In the genomic region with DNA sequence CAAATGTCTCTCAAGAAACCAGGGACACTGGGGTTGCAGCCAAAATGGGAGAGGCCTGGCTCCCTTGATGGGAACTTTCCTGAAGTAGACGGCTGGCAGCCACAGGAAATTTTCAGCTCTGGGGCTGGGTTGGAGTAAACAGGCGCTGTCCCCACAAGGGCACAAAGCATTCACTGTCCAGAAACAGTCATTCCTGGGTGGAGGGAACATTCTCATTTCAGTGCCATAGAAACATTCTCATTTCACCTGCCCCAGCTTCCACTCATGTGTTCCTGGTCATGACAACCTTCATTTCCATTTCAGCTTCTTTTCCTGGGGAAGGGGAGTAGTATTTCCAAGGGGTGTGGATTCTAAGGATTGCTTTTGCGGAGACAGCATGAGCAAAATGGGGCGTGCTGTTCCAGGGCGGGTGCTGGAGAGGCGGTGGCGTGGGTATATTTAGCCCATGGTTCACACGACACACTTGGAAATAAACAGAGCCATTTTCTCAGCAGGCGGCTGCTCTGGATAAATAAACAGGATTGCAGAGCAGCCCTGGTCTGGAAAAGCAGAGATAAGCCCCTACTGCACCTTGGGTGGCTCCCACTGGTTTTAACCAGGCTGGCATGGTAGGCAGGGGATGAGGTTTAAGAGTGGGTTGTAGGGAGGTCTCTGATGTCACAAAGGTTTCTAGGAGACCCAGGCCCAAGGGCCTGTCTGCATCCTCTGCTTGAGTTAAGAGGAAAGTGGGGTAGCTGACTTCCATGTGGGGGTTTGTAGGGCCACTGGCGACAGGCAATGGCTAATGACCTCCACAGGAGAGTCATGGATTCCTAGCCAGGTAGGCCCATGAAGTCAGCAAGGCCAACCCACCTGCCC, we compare ENCODE assay signal across 1 cellular context.
TF ChIP-seq lines count a peak whose summit lies in the region.

No MANE protein-coding gene starts in this region.

TF ChIP-seq in K562, 482 proteins besides CTCF, POLR2A, EP300 and RAD21 (continued from another document and continues in another):
- TF ChIP-seq, protein P1, sequence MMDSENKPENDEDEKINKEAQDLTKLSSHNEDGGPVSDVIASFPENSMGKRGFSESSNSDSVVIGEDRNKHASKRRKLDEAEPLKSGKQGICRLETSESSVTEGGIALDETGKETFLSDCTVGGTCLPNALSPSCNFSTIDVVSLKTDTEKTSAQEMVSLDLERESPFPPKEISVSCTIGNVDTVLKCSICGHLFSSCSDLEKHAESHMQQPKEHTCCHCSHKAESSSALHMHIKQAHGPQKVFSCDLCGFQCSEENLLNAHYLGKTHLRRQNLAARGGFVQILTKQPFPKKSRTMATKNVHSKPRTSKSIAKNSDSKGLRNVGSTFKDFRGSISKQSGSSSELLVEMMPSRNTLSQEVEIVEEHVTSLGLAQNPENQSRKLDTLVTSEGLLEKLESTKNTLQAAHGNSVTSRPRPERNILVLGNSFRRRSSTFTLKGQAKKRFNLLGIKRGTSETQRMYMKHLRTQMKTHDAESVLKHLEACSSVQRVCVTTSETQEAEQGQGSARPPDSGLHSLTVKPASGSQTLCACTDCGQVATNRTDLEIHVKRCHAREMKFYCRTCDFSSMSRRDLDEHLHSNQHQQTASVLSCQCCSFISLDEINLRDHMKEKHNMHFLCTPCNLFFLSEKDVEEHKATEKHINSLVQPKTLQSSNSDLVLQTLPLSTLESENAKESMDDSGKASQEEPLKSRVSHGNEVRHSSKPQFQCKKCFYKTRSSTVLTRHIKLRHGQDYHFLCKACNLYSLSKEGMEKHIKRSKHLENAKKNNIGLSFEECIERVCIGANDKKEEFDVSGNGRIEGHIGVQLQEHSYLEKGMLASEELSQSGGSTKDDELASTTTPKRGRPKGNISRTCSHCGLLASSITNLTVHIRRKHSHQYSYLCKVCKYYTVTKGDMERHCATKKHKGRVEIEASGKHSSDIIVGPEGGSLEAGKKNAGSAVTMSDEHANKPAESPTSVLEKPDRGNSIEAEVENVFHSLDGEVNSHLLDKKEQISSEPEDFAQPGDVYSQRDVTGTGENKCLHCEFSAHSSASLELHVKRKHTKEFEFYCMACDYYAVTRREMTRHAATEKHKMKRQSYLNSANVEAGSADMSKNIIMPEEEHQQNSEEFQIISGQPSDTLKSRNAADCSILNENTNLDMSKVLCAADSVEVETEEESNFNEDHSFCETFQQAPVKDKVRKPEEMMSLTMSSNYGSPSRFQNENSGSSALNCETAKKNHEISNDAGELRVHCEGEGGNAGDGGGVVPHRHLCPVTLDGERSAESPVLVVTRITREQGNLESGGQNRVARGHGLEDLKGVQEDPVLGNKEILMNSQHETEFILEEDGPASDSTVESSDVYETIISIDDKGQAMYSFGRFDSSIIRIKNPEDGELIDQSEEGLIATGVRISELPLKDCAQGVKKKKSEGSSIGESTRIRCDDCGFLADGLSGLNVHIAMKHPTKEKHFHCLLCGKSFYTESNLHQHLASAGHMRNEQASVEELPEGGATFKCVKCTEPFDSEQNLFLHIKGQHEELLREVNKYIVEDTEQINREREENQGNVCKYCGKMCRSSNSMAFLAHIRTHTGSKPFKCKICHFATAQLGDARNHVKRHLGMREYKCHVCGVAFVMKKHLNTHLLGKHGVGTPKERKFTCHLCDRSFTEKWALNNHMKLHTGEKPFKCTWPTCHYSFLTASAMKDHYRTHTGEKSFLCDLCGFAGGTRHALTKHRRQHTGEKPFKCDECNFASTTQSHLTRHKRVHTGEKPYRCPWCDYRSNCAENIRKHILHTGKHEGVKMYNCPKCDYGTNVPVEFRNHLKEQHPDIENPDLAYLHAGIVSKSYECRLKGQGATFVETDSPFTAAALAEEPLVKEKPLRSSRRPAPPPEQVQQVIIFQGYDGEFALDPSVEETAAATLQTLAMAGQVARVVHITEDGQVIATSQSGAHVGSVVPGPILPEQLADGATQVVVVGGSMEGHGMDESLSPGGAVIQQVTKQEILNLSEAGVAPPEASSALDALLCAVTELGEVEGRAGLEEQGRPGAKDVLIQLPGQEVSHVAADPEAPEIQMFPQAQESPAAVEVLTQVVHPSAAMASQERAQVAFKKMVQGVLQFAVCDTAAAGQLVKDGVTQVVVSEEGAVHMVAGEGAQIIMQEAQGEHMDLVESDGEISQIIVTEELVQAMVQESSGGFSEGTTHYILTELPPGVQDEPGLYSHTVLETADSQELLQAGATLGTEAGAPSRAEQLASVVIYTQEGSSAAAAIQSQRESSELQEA (IDR thresholded peaks at IDR 0.05; ENCODE audit: low read depth) = no peak
- TF ChIP-seq HSF4 (CRISPR knock-in tag; IDR thresholded peaks at IDR 0.05; ENCODE audit: borderline replicate concordance) = peak; percentile 72; the same call in 1 of the 2 replicates
- no peak for TF ChIP-seq ZNF780A (CRISPR knock-in tag; IDR thresholded peaks at IDR 0.05)
- no peak for TF ChIP-seq SMAD3 (CRISPR knock-in tag; conservative IDR thresholded peaks at IDR 0.05)
- TF ChIP-seq, protein P2, sequence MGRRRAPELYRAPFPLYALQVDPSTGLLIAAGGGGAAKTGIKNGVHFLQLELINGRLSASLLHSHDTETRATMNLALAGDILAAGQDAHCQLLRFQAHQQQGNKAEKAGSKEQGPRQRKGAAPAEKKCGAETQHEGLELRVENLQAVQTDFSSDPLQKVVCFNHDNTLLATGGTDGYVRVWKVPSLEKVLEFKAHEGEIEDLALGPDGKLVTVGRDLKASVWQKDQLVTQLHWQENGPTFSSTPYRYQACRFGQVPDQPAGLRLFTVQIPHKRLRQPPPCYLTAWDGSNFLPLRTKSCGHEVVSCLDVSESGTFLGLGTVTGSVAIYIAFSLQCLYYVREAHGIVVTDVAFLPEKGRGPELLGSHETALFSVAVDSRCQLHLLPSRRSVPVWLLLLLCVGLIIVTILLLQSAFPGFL (CRISPR knock-in tag; IDR thresholded peaks at IDR 0.05) = no peak
- TF ChIP-seq, protein P3, sequence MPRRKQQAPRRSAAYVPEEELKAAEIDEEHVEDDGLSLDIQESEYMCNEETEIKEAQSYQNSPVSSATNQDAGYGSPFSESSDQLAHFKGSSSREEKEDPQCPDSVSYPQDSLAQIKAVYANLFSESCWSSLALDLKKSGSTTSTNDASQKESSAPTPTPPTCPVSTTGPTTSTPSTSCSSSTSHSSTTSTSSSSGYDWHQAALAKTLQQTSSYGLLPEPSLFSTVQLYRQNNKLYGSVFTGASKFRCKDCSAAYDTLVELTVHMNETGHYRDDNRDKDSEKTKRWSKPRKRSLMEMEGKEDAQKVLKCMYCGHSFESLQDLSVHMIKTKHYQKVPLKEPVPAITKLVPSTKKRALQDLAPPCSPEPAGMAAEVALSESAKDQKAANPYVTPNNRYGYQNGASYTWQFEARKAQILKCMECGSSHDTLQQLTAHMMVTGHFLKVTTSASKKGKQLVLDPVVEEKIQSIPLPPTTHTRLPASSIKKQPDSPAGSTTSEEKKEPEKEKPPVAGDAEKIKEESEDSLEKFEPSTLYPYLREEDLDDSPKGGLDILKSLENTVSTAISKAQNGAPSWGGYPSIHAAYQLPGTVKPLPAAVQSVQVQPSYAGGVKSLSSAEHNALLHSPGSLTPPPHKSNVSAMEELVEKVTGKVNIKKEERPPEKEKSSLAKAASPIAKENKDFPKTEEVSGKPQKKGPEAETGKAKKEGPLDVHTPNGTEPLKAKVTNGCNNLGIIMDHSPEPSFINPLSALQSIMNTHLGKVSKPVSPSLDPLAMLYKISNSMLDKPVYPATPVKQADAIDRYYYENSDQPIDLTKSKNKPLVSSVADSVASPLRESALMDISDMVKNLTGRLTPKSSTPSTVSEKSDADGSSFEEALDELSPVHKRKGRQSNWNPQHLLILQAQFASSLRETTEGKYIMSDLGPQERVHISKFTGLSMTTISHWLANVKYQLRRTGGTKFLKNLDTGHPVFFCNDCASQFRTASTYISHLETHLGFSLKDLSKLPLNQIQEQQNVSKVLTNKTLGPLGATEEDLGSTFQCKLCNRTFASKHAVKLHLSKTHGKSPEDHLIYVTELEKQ (CRISPR knock-in tag; IDR thresholded peaks at IDR 0.05) = peak; percentile 57; the same call in 1 of the 2 replicates
- TF ChIP-seq CBX3 (IDR thresholded peaks at IDR 0.05; ENCODE audit: borderline replicate concordance in 1 of 2, low read length in 2 of 2) = no peak
- TF ChIP-seq, protein P4, sequence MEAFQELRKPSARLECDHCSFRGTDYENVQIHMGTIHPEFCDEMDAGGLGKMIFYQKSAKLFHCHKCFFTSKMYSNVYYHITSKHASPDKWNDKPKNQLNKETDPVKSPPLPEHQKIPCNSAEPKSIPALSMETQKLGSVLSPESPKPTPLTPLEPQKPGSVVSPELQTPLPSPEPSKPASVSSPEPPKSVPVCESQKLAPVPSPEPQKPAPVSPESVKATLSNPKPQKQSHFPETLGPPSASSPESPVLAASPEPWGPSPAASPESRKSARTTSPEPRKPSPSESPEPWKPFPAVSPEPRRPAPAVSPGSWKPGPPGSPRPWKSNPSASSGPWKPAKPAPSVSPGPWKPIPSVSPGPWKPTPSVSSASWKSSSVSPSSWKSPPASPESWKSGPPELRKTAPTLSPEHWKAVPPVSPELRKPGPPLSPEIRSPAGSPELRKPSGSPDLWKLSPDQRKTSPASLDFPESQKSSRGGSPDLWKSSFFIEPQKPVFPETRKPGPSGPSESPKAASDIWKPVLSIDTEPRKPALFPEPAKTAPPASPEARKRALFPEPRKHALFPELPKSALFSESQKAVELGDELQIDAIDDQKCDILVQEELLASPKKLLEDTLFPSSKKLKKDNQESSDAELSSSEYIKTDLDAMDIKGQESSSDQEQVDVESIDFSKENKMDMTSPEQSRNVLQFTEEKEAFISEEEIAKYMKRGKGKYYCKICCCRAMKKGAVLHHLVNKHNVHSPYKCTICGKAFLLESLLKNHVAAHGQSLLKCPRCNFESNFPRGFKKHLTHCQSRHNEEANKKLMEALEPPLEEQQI (IDR thresholded peaks at IDR 0.05) = no peak
- TF ChIP-seq, protein P5, sequence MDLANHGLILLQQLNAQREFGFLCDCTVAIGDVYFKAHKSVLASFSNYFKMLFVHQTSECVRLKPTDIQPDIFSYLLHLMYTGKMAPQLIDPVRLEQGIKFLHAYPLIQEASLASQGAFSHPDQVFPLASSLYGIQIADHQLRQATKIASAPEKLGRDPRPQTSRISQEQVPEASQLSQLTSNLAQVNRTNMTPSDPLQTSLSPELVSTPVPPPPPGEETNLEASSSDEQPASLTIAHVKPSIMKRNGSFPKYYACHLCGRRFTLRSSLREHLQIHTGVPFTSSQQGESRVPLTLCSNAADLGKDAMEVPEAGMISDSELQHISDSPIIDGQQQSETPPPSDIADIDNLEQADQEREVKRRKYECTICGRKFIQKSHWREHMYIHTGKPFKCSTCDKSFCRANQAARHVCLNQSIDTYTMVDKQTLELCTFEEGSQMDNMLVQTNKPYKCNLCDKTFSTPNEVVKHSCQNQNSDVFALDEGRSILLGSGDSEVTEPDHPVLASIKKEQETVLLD (IDR thresholded peaks at IDR 0.05) = no peak
- TF ChIP-seq ZNF165 (CRISPR knock-in tag; IDR thresholded peaks at IDR 0.05; ENCODE audit: borderline replicate concordance) = no peak
- TF ChIP-seq ZNF778 (CRISPR knock-in tag; IDR thresholded peaks at IDR 0.05) = no peak
- no peak for TF ChIP-seq MTA2 (IDR thresholded peaks at IDR 0.05; ENCODE audit: low read depth)
- TF ChIP-seq KDM1A (IDR thresholded peaks at IDR 0.05) = no peak
- no peak for TF ChIP-seq ZNF764 (CRISPR knock-in tag; IDR thresholded peaks at IDR 0.05; ENCODE audit: low read depth)
- TF ChIP-seq PML (IDR thresholded peaks at IDR 0.05; ENCODE audit: low read length) = no peak
- TF ChIP-seq RFX1 (IDR thresholded peaks at IDR 0.05) = no peak
- TF ChIP-seq FOXJ2 (tag; IDR thresholded peaks at IDR 0.05) = no peak
